In genomic region chr4:26010266-26010665, GRCh38 we compare ENCODE assay signal across 29 cellular contexts.
"Had no signal": no experiment of that assay in that cellular context is flagged by ENCODE, and none has a peak within 500 bp of the region (broad histone marks: within the 10 kb centered on the region; RNA-seq: fewer than 3 reads in every experiment).

No MANE protein-coding gene starts in this region.

- H3K9me3 Mint-ChIP-seq: activated T-helper 17 cell treated with anti-CD3 and anti-CD28 coated beads, Interleukin-2, amount 50 U/mL, for 72 hours had no signal

- H3K4me1 Mint-ChIP-seq: activated CD4-positive, alpha-beta T cell treated with anti-CD3 and anti-CD28 coated beads, Interleukin-2, amount 10 ng/mL, durations not matched to agents 7 days and 5 days; activated naive CD4-positive, alpha-beta T cell treated with anti-CD3 and anti-CD28 coated beads, Interleukin-2, amount 10 ng/mL, durations not matched to agents 7 days and 5 days; activated naive CD8-positive, alpha-beta T cell treated with anti-CD3 and anti-CD28 coated beads for 36 hours; activated T-helper 17 cell treated with anti-CD3 and anti-CD28 coated beads, Interleukin-2, amount 50 U/mL, for 72 hours had no signal

- H3K4me1 ChIP-seq: adrenal gland, body of pancreas had no signal

- H3K36me3 Mint-ChIP-seq: activated CD4-positive, alpha-beta memory T cell treated with anti-CD3 and anti-CD28 coated beads for 36 hours; activated naive CD4-positive, alpha-beta T cell treated with anti-CD3 and anti-CD28 coated beads, Interleukin-2, amount 10 ng/mL, durations not matched to agents 7 days and 5 days; activated naive CD8-positive, alpha-beta T cell treated with anti-CD3 and anti-CD28 coated beads for 36 hours had no signal

- H3K27ac Mint-ChIP-seq: activated CD4-positive, alpha-beta memory T cell treated with anti-CD3 and anti-CD28 coated beads for 36 hours; activated CD4-positive, alpha-beta T cell treated with anti-CD3 and anti-CD28 coated beads, Interleukin-2, amount 10 ng/mL, durations not matched to agents 7 days and 5 days; activated naive CD4-positive, alpha-beta T cell treated with anti-CD3 and anti-CD28 coated beads, Interleukin-2, amount 10 ng/mL, durations not matched to agents 7 days and 5 days; activated naive CD8-positive, alpha-beta T cell treated with anti-CD3 and anti-CD28 coated beads for 36 hours; activated T-helper 17 cell treated with anti-CD3 and anti-CD28 coated beads, Interleukin-2, amount 50 U/mL, for 72 hours; T-helper 1 cell treated with Interleukin-12 subunit alpha and Interleukin-12 subunit beta and Interleukin-4 antibody, amounts not matched to agents 30 μg/mL and 1 μg/mL, for 36 hours; WTC11 had no signal

- H3K27me3 ChIP-seq: adrenal gland, body of pancreas, MG63, SJCRH30 had no signal

- H3K36me3 ChIP-seq: adrenal gland, MG63, SJCRH30 had no signal

- H3K9me3 ChIP-seq: adrenal gland, body of pancreas had no signal

- DNase-seq: activated CD4-positive, alpha-beta memory T cell treated with anti-CD3 and anti-CD28 coated beads for 36 hours; activated CD4-positive, alpha-beta T cell treated with anti-CD3 and anti-CD28 coated beads, Interleukin-2, amount 10 ng/mL, durations not matched to agents 7 days and 5 days; activated CD4-positive, CD25-positive, alpha-beta regulatory T cell treated with anti-CD3 and anti-CD28 coated beads, Interleukin-2, amount 50 U/mL, for 72 hours; activated gamma-delta T cell treated with Interleukin-2 at 50 U/mL for 16 hours; activated naive CD4-positive, alpha-beta T cell treated with anti-CD3 and anti-CD28 coated beads, Interleukin-2, amount 10 ng/mL, durations not matched to agents 7 days and 5 days; activated naive CD8-positive, alpha-beta T cell treated with anti-CD3 and anti-CD28 coated beads for 36 hours; activated T-cell treated with anti-CD3 and anti-CD28 coated beads, Interleukin-2, amount 50 U/mL, for 4 hours; aorta; body of pancreas; central memory CD4-positive, alpha-beta T cell; MG63; MV-4-11; NCI-H1092 treated with DMSO at 0.1 percent for 48 hours; NCI-H1417 treated with DMSO at 0.1 percent for 48 hours; NCI-H1694; NCI-H2029; NCI-H2107; NCI-H345; NCI-H510A; NCI-H69; NK-92 treated with Interleukin-12 subunit alpha and Interleukin-12 subunit beta, amount 100 ng/mL, for 24 hours; OCI-M1; Right ventricle myocardium superior; SJCRH30; T-helper 9 cell had no signal

- H3K4me3 Mint-ChIP-seq: activated CD4-positive, alpha-beta memory T cell treated with anti-CD3 and anti-CD28 coated beads for 36 hours; activated CD4-positive, alpha-beta T cell treated with anti-CD3 and anti-CD28 coated beads, Interleukin-2, amount 10 ng/mL, durations not matched to agents 7 days and 5 days; activated naive CD4-positive, alpha-beta T cell treated with anti-CD3 and anti-CD28 coated beads, Interleukin-2, amount 10 ng/mL, durations not matched to agents 7 days and 5 days; activated naive CD8-positive, alpha-beta T cell treated with anti-CD3 and anti-CD28 coated beads for 36 hours; activated T-cell treated with anti-CD3 and anti-CD28 coated beads, Interleukin-2, amount 50 U/mL, for 4 hours; activated T-helper 17 cell treated with anti-CD3 and anti-CD28 coated beads, Interleukin-2, amount 50 U/mL, for 72 hours; T-helper 1 cell treated with Interleukin-12 subunit alpha and Interleukin-12 subunit beta and Interleukin-4 antibody, amounts not matched to agents 30 μg/mL and 1 μg/mL, for 36 hours; WTC11 had no signal

- H3K4me3 ChIP-seq: adrenal gland, body of pancreas, MG63, SJCRH30 had no signal
